In genomic region chr7:94348142-94348541, GRCh38 we compare ENCODE assay signal across 10 cellular contexts. TPM values are rescaled to one million over a fixed set of nuclear protein-coding genes. Genes with fewer than 3 reads are reported as not detected.
DNase-seq lines count a peak whose midpoint lies in the region; ATAC-seq, FAIRE-seq and TF ChIP-seq lines count a peak whose summit lies in the region.
"Had no signal": no experiment of that assay in that cellular context is flagged by ENCODE, and none has a peak within 500 bp of the region (broad histone marks: within the 10 kb centered on the region; RNA-seq: fewer than 3 reads in every experiment).

No MANE protein-coding gene starts in this region.

- WGBS in lung, 2 donors = 56 to 65% methylated on average over 3 of the region's 3 CpGs
- WGBS in tibial nerve, 2 donors = 19 to 38% methylated on average over 3 of the region's 3 CpGs

- no peak overlapping the region for H3K4me3 ChIP-seq in lung
- no peak overlapping the region for H3K4me3 ChIP-seq in tibial nerve

- no peaks in the 10 kb centered on the region for H3K4me1 ChIP-seq in lung (ENCODE audit: control insufficient read depth in 2 of 2, insufficient read depth in 2 of 2, low read length in 2 of 2)
- H3K4me1 ChIP-seq in tibial nerve = peaks cover 0 to 36% (median 12%) of the 10 kb centered on the region in 4 donors

- TF ChIP-seq CTCF in lung (IDR thresholded peaks at IDR 0.05; ENCODE audit: control extremely low read depth, extremely low read depth) (no peak), tibial nerve (IDR thresholded peaks at IDR 0.05) (no peak)

- no peaks in the 10 kb centered on the region for H3K36me3 ChIP-seq in lung (ENCODE audit: control insufficient read depth in 2 of 2, insufficient read depth in 2 of 2, low read length in 2 of 2)
- H3K36me3 ChIP-seq in tibial nerve = no peaks in the 10 kb centered on the region

- no peak overlapping the region for H3K27ac ChIP-seq in lung (ENCODE audit: low read depth in 1 of 2, low read length in 1 of 2)
- peak overlapping the region in 3 of 4 donors; percentile 26 to 79 (median 77) for H3K27ac ChIP-seq in tibial nerve

- ATAC-seq in lung (ENCODE audit: insufficient read depth, low FRiP score) (peak; percentile 43), GM19395 (IDR thresholded peaks at IDR 0.05; ENCODE audit: unreplicated experiment) (no peak)
- ATAC-seq: Panc1 had no signal

- H3K27me3 ChIP-seq in lung (ENCODE audit: control insufficient read depth, insufficient read depth) = no peaks in the 10 kb centered on the region
- no peaks in the 10 kb centered on the region for H3K27me3 ChIP-seq in tibial nerve

- TF ChIP-seq POLR2A in tibial nerve (IDR thresholded peaks at IDR 0.05) = no peak

- DNase-seq in HTR-8/SVneo (ENCODE audit: insufficient read length, low spot score) = peak; percentile 3
- DNase-seq in lung (ENCODE audit: low spot score) = peak; percentile 28
- DNase-seq in tibial nerve (ENCODE audit: low spot score in 2 of 2) = peak; percentile 30 to 66
- DNase-seq in NCI-H128 (lab: John Stamatoyannopoulos, UW; ENCODE audit: unreplicated experiment) = no peak
- DNase-seq in NK-92 treated with Interleukin-12 subunit alpha and Interleukin-12 subunit beta, amount 100 ng/mL, for 24 hours (lab: John Stamatoyannopoulos, UW) = no peak
- no peak for DNase-seq in SHP77 (lab: John Stamatoyannopoulos, UW)

- no peaks in the 10 kb centered on the region for H3K9me3 ChIP-seq in lung (ENCODE audit: control insufficient read depth in 2 of 2, insufficient read depth in 1 of 2, low read length in 1 of 2)
- H3K9me3 ChIP-seq in tibial nerve = no peaks in the 10 kb centered on the region

- FAIRE-seq in HTR-8/SVneo (lab: Jason Lieb, UNC) = no peak
- peak; percentile 98 for FAIRE-seq in endometrium (lab: Jason Lieb, UNC)
- FAIRE-seq: G401.6 had no signal

- TF ChIP-seq EP300 in tibial nerve (IDR thresholded peaks at IDR 0.05) = peak in 1 of 2 donors; percentile 71

RNA-seq across cellular contexts. Expression of gene COL1A2, which starts 46.6 kb away (rescaled TPM):
- total RNA-seq in lung = 1,000 to 10,000 TPM in 1 of 2 donors, 100 to 1,000 TPM in 1; 497 to 1,768 TPM
- polyA plus RNA-seq in lung = 100 to 1,000 TPM in 1 of 2 donors, 10 to 100 TPM in 1; 66.3 to 175 TPM
- 100 to 1,000 TPM; 235 to 747 (median 399) TPM for total RNA-seq in tibial nerve

Comparison
In these comparisons a context has a peak if more than half of its experiments do, and no peak if none do; other contexts are left out.
1. DNase-seq: peak in HTR-8/SVneo (single experiment), lung (single experiment) and tibial nerve (2 of 2); none in NCI-H128 (single experiment), NK-92 treated with Interleukin-12 subunit alpha and Interleukin-12 subunit beta, amount 100 ng/mL, for 24 hours (single experiment) and SHP77 (0 of 2).
2. H3K27ac ChIP-seq: peak in tibial nerve (3 of 4); none in lung (0 of 2).